Comparison of ENCODE assay signal across 10 cellular contexts in the genomic region with DNA sequence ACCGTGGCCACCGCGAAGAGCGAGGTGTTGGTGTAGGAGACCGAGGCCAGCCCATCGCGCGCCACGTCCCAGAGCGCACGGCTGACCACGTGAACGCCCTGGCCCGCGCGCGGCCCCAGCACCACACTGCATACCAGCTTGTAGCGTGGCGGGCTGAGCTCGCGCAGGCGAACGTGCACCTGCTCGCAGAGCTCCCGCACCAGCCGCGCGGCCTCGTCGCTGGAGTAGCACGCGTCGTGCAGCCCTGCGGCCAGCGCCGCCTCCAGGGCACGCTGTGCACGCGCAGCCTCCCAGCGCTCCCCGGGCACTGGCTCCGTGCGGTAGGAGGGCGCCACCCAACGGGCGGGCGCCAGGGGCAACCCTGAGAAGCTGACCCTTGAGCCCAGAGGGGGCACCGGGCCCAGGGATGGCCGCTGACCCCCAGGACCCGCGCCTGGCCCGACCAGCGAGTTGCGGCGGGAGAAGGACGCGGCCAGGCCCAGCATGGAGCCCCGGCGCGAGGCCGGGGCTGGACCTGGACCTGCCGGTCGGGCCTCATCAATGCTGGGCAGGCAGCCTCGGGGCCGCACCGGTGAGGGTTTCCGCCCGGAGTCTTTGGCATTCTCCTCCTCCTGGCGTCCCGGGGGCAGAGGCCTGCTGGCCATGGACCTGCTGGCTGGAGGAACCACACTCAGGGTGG. TPM values are rescaled to one million over a fixed set of nuclear protein-coding genes. Genes with fewer than 3 reads are reported as not detected.
DNase-seq lines count a peak whose midpoint lies in the region; ATAC-seq and TF ChIP-seq lines count a peak whose summit lies in the region.
"Had no signal": no experiment of that assay in that cellular context is flagged by ENCODE, and none has a peak within 500 bp of the region (broad histone marks: within the 10 kb centered on the region; RNA-seq: fewer than 3 reads in every experiment).

No MANE protein-coding gene starts in this region.

- TF ChIP-seq POLR2A in spleen (IDR thresholded peaks at IDR 0.05), result no peak

- H3K9me3 ChIP-seq in hepatocyte (ENCODE audit: low read depth), result no peaks in the 10 kb centered on the region
- no peaks in the 10 kb centered on the region for H3K9me3 ChIP-seq in spleen

- H3K27ac Mint-ChIP-seq in HFFc6, result peak overlapping the region; percentile 100
- H3K27ac Mint-ChIP-seq in activated naive CD8-positive, alpha-beta T cell treated with anti-CD3 and anti-CD28 coated beads for 36 hours, result peak overlapping the region; percentile 99

- no peak overlapping the region for H2AFZ ChIP-seq in hepatocyte

- peak overlapping the region; percentile 100 for H3K27ac ChIP-seq in hepatocyte
- peak overlapping the region; percentile 95 to 99 (median 96) for H3K27ac ChIP-seq in spleen

- H3K27me3 Mint-ChIP-seq in HFFc6 (ENCODE audit: insufficient read depth), result peaks cover 34% of the 10 kb centered on the region
- H3K27me3 Mint-ChIP-seq in activated naive CD8-positive, alpha-beta T cell treated with anti-CD3 and anti-CD28 coated beads for 36 hours, result no peaks in the 10 kb centered on the region

- H3K4me3 ChIP-seq in hepatocyte, result no peak overlapping the region
- peak overlapping the region in 1 of 8 donors; percentile 58 for H3K4me3 ChIP-seq in spleen

- peaks cover 85% of the 10 kb centered on the region for H3K4me1 Mint-ChIP-seq in HFFc6 (ENCODE audit: low read depth)
- H3K4me1 Mint-ChIP-seq in activated naive CD8-positive, alpha-beta T cell treated with anti-CD3 and anti-CD28 coated beads for 36 hours, result peaks cover 80% of the 10 kb centered on the region

- H3K27me3 ChIP-seq in hepatocyte, result no peaks in the 10 kb centered on the region
- no peaks in the 10 kb centered on the region for H3K27me3 ChIP-seq in spleen (replicated peaks in 1 of 7)

- no peaks in the 10 kb centered on the region for H4K20me1 ChIP-seq in hepatocyte (ENCODE audit: insufficient read depth, poor library complexity, severe bottlenecking)

- intact Hi-C loops in spleen (cut with DNase I; ENCODE audit: low total_unique reads), result no loop called here

- ATAC-seq in HG02870 (IDR thresholded peaks at IDR 0.05; ENCODE audit: unreplicated experiment), result no peak
- no peak for ATAC-seq in GM21360 (IDR thresholded peaks at IDR 0.05; ENCODE audit: unreplicated experiment)

- H3K4me1 ChIP-seq in hepatocyte (ENCODE audit: insufficient read depth) (peaks cover 43% of the 10 kb centered on the region), spleen (peaks cover 52 to 100% (median 83%) of the 10 kb centered on the region in 6 donors)

- TF ChIP-seq CTCF in HFFc6 (IDR thresholded peaks at IDR 0.05) (peak; percentile 44), hepatocyte (IDR thresholded peaks at IDR 0.05; ENCODE audit: poor library complexity) (no peak), spleen (IDR thresholded peaks at IDR 0.05 in 8 of 11, conservative IDR thresholded peaks at IDR 0.05 in 3 of 11) (peak in 1 of 11 experiments; percentile 9)

- DNase-seq in HFFc6 (no peak), hepatocyte (ENCODE audit: low spot score) (peak; percentile 9), spleen (peak; percentile 85), GM19240 (ENCODE audit: insufficient read length, low spot score) (no peak), NCI-H526 (lab: John Stamatoyannopoulos, UW) (no peak)
- DNase-seq in activated naive CD8-positive, alpha-beta T cell treated with anti-CD3 and anti-CD28 coated beads for 36 hours, result no peak
- DNase-seq: NCI-H526 treated with DMSO at 0.1 percent for 48 hours had no signal

- 98% methylated on average over 52 of the region's 70 CpGs for WGBS in hepatocyte (ENCODE audit: low lambda C conversion rate, missing lambda C conversion rate)
- 90 to 98% (median 94%) methylated on average over 23 to 70 of the region's 70 CpGs for WGBS in spleen, 5 donors

- H3K4me3 Mint-ChIP-seq in HFFc6, result peak overlapping the region; percentile 78; the same call in 1 of the 2 replicates
- H3K4me3 Mint-ChIP-seq in activated naive CD8-positive, alpha-beta T cell treated with anti-CD3 and anti-CD28 coated beads for 36 hours, result peak overlapping the region; percentile 8

- no peaks in the 10 kb centered on the region for H3K9me3 Mint-ChIP-seq in HFFc6
- H3K9me3 Mint-ChIP-seq in activated naive CD8-positive, alpha-beta T cell treated with anti-CD3 and anti-CD28 coated beads for 36 hours, result no peaks in the 10 kb centered on the region

- peaks cover 22% of the 10 kb centered on the region for H3K79me2 ChIP-seq in hepatocyte

- H3K36me3 ChIP-seq in hepatocyte (replicated peaks; ENCODE audit: insufficient read depth, low read depth) (no peaks in the 10 kb centered on the region), spleen (peaks cover 0 to 51% (median 39%) of the 10 kb centered on the region in 6 donors)

- peaks cover 49% of the 10 kb centered on the region for H3K36me3 Mint-ChIP-seq in HFFc6 (ENCODE audit: low read depth)
- H3K36me3 Mint-ChIP-seq in activated naive CD8-positive, alpha-beta T cell treated with anti-CD3 and anti-CD28 coated beads for 36 hours, result peaks cover 51% of the 10 kb centered on the region

- no peak overlapping the region for H3K4me2 ChIP-seq in hepatocyte

- no peaks in the 10 kb centered on the region for H3K9me2 ChIP-seq in hepatocyte (replicated peaks; ENCODE audit: insufficient read depth)

RNA-seq across cellular contexts. Expression of gene DYNLT4, which starts 1.0 kb away (rescaled TPM):
- total RNA-seq in HFFc6 (2021; fragmentation: NEBNext Ultra II Directional; extraction: Animal tissue kit (Norgen Biotek cat#: 25700)), result under 1 TPM in 1 of 6 experiments, not detected in 5; 0.46 TPM
- 1 to 10 TPM in 1 of 2 experiments, under 1 TPM in 1; 0.70 to 1.0 TPM for total RNA-seq in activated naive CD8-positive, alpha-beta T cell treated with anti-CD3 and anti-CD28 coated beads for 36 hours
- 0.30 and 1.6 TPM in 2 replicates for total RNA-seq in hepatocyte
- 2.2 and 3.0 TPM in 2 replicates for polyA plus RNA-seq in hepatocyte
- total RNA-seq in spleen, result 1 to 10 TPM in 2 of 7 donors, under 1 TPM in 2, not detected in 3; 0.82 to 2.1 (median 1.1) TPM
- polyA plus RNA-seq in spleen, result under 1 TPM; 0.15 to 0.58 (median 0.22) TPM
- total RNA-seq: fibroblast of villous mesenchyme had no signal

RNA-seq across cellular contexts. Expression of gene BTBD19, which starts 2.2 kb away (rescaled TPM):
- total RNA-seq in HFFc6 (2021; fragmentation: NEBNext Ultra II Directional; extraction: Animal tissue kit (Norgen Biotek cat#: 25700)), result 10 to 100 TPM; 12.2 to 21.4 (median 13.9) TPM
- total RNA-seq in activated naive CD8-positive, alpha-beta T cell treated with anti-CD3 and anti-CD28 coated beads for 36 hours, result 1 to 10 TPM; 6.0 to 8.1 TPM
- 4.8 and 5.5 TPM in 2 replicates for total RNA-seq in hepatocyte
- polyA plus RNA-seq in hepatocyte, result 16.8 and 20.6 TPM in 2 replicates
- total RNA-seq in spleen, result 10 to 100 TPM in 1 of 7 donors, 1 to 10 TPM in 6; 2.8 to 11.9 (median 7.3) TPM
- polyA plus RNA-seq in spleen, result 1 to 10 TPM in 2 of 3 donors, under 1 TPM in 1; 0.73 to 5.5 (median 1.1) TPM

RNA-seq across cellular contexts. Expression of gene PLK3, which starts 6.0 kb away (rescaled TPM):
- total RNA-seq in HFFc6 (2021; fragmentation: NEBNext Ultra II Directional; extraction: Animal tissue kit (Norgen Biotek cat#: 25700)), result 10 to 100 TPM; 37.1 to 44.6 (median 39.2) TPM
- total RNA-seq in activated naive CD8-positive, alpha-beta T cell treated with anti-CD3 and anti-CD28 coated beads for 36 hours, result 10 to 100 TPM; 53.3 to 57.1 TPM
- total RNA-seq in hepatocyte, result 8.9 and 18.2 TPM in 2 replicates
- 38.7 and 40.1 TPM in 2 replicates for polyA plus RNA-seq in hepatocyte
- 10 to 100 TPM; 22.0 to 51.7 (median 33.1) TPM for total RNA-seq in spleen
- polyA plus RNA-seq in spleen, result 10 to 100 TPM; 14.7 to 24.6 (median 24.3) TPM

RNA-seq across cellular contexts. Expression of gene BEST4, which starts 18.2 kb away (rescaled TPM):
- under 1 TPM; 0.09 to 0.23 (median 0.12) TPM for total RNA-seq in HFFc6 (2021; fragmentation: NEBNext Ultra II Directional; extraction: Animal tissue kit (Norgen Biotek cat#: 25700))
- total RNA-seq in activated naive CD8-positive, alpha-beta T cell treated with anti-CD3 and anti-CD28 coated beads for 36 hours, result 1 to 10 TPM; 1.5 to 1.8 TPM
- total RNA-seq in hepatocyte (0.72 and 0.83 TPM in 2 replicates), spleen (under 1 TPM in 4 of 7 donors, not detected in 3; 0.16 to 0.61 (median 0.30) TPM)
- polyA plus RNA-seq in hepatocyte (0.48 and 2.2 TPM in 2 replicates), spleen (under 1 TPM; 0.32 to 0.89 (median 0.80) TPM)
- total RNA-seq: fibroblast of villous mesenchyme had no signal

RNA-seq across cellular contexts. Expression of gene RPS8, which starts 30.8 kb away (rescaled TPM):
- 1,000 to 10,000 TPM; 1,518 to 1,745 (median 1,633) TPM for total RNA-seq in HFFc6 (2021; fragmentation: NEBNext Ultra II Directional; extraction: Animal tissue kit (Norgen Biotek cat#: 25700))
- total RNA-seq in activated naive CD8-positive, alpha-beta T cell treated with anti-CD3 and anti-CD28 coated beads for 36 hours, result 1,000 to 10,000 TPM; 2,658 to 2,665 TPM
- total RNA-seq in hepatocyte (2,179 and 2,550 TPM in 2 replicates), spleen (1,000 to 10,000 TPM; 1,626 to 2,405 (median 2,159) TPM)
- polyA plus RNA-seq in hepatocyte (481 and 503 TPM in 2 replicates), spleen (1,000 to 10,000 TPM; 4,436 to 6,194 (median 5,972) TPM)

Comparison
In these comparisons a context has a peak if more than half of its experiments do, and no peak if none do; other contexts are left out.
1. DNase-seq: peak in hepatocyte (single experiment) and spleen (single experiment); none in HFFc6 (single experiment), activated naive CD8-positive, alpha-beta T cell treated with anti-CD3 and anti-CD28 coated beads for 36 hours (single experiment), GM19240 (single experiment) and NCI-H526 (0 of 2).